ENCODE assay signal across 8 cellular contexts in the genomic region with DNA sequence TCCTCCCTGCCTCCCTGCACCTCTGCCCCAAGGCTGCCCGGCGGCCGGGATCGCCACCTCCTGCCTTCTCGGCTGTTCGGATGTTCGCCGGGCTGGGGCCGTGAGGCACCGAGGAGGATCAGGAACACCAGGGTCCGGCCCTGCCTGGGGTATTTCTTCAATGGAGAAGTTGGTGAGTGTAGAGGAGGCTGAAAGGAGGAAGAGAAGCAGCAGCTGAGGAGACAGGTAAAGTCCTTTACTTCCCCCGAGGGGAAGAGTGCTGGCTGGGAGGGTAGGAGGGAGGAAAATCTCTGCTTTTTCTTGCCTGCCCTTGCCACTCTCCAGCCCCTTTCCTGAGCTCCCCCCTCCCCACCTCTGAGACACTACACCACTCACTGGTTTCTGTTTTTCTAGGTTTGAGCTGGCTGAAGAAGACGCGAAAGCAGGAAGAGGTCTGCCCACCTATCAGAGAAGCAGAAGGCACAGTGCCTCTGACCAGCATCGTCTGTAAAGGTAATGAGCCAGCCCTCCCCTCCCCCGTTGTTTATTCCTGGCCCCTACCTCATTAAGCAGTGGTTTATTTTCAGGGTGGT. TPM values are rescaled to one million over a fixed set of nuclear protein-coding genes. Genes with fewer than 3 reads are reported as not detected.
A peak's percentile ranks its signal among the peaks of the same experiment; 100 is the strongest.
DNase-seq lines count a peak whose midpoint lies in the region; ATAC-seq lines count a peak whose summit lies in the region.

No MANE protein-coding gene starts in this region.

- H3K9me3 ChIP-seq in ectodermal cell (ENCODE audit: control insufficient read depth, low read length) (no peaks in the 10 kb centered on the region), muscle layer of duodenum (ENCODE audit: control insufficient read depth in 1 of 2, low read length in 2 of 2) (no peaks in the 10 kb centered on the region), aorta (ENCODE audit: control insufficient read depth, low read length) (no peaks in the 10 kb centered on the region)

- H3K4me1 ChIP-seq in ectodermal cell (ENCODE audit: control insufficient read depth, insufficient read depth, low read length) (peaks cover 11% of the 10 kb centered on the region), muscle layer of duodenum (ENCODE audit: control insufficient read depth in 1 of 2, insufficient read depth in 2 of 2, low read length in 2 of 2) (peaks cover 16 to 33% of the 10 kb centered on the region in 2 donors), aorta (ENCODE audit: control insufficient read depth in 1 of 2, insufficient read depth in 2 of 2, low read length in 2 of 2) (no peaks in the 10 kb centered on the region)

- H3K27ac ChIP-seq in ectodermal cell (ENCODE audit: insufficient read depth, low read depth, low read length, poor library complexity, severe bottlenecking) = no peak overlapping the region
- peak overlapping the region; percentile 50 for H3K27ac ChIP-seq in muscle layer of duodenum (ENCODE audit: low read length)
- no peak overlapping the region for H3K27ac ChIP-seq in aorta (ENCODE audit: low read depth in 1 of 2, low read length in 2 of 2)

- H3K27me3 ChIP-seq in ectodermal cell (ENCODE audit: control insufficient read depth, insufficient read depth, low read length, poor library complexity, severe bottlenecking) (no peaks in the 10 kb centered on the region), muscle layer of duodenum (ENCODE audit: low read depth, low read length) (no peaks in the 10 kb centered on the region), aorta (ENCODE audit: control insufficient read depth in 1 of 2, insufficient read depth in 2 of 2, low read length in 1 of 2) (no peaks in the 10 kb centered on the region)

- H3K4me3 ChIP-seq in ectodermal cell (ENCODE audit: insufficient read depth, low read depth, low read length) (peak overlapping the region; percentile 66), muscle layer of duodenum (ENCODE audit: low read depth in 1 of 2, low read length in 2 of 2) (peak overlapping the region; percentile 83 to 100), aorta (ENCODE audit: low read length in 2 of 2) (peak overlapping the region; percentile 58 to 82)

- ATAC-seq in GM19455 (IDR thresholded peaks at IDR 0.05; ENCODE audit: unreplicated experiment) (peak; percentile 45), HG03520 (IDR thresholded peaks at IDR 0.05; ENCODE audit: unreplicated experiment) (peak; percentile 45), aorta (ENCODE audit: low FRiP score) (no peak)

- DNase-seq in EL (peak; percentile 23), T-helper 2 cell (peak in 3 of 5 experiments; percentile 12 to 89 (median 29)), aorta (no peak), pons (ENCODE audit: low spot score) (no peak)

- intact Hi-C loops in aorta (cut with DNase I) = loop anchor here in 1 of 2 donors (10.0 kb wide), 1 partner anchor 692 kb away; the partner anchor contains the start of gene SNRPA1

- WGBS in ectodermal cell, 2 experiments = 1% methylated on average over 16 of the region's 16 CpGs
- WGBS in aorta, 2 donors = 1% methylated on average over 16 of the region's 16 CpGs

- no peaks in the 10 kb centered on the region for H3K36me3 ChIP-seq in ectodermal cell (ENCODE audit: control insufficient read depth, insufficient read depth, low read length)
- H3K36me3 ChIP-seq in muscle layer of duodenum (ENCODE audit: control insufficient read depth in 1 of 2, insufficient read depth in 2 of 2, low read length in 2 of 2) = peaks cover 10 to 16% of the 10 kb centered on the region in 2 donors
- H3K36me3 ChIP-seq in aorta (ENCODE audit: control insufficient read depth in 1 of 2, insufficient read depth in 2 of 2, low read length in 1 of 2) = no peaks in the 10 kb centered on the region

RNA-seq across cellular contexts. Expression of gene ASB7, which starts 0.5 kb away (rescaled TPM):
- polyA plus RNA-seq in ectodermal cell (2013, experiment 1 of 4) = 16.3 TPM
- 15.0 TPM for polyA plus RNA-seq in ectodermal cell (2013, experiment 2 of 4)
- polyA plus RNA-seq in ectodermal cell (2013, experiment 3 of 4) = 12.8 TPM
- 13.3 TPM for polyA plus RNA-seq in ectodermal cell (2013, experiment 4 of 4)
- total RNA-seq in aorta = 10 to 100 TPM; 11.0 to 11.5 TPM
- 1 to 10 TPM; 2.9 to 5.6 TPM for polyA plus RNA-seq in aorta

RNA-seq across cellular contexts. Expression of gene LINS1, which starts 0.9 kb away (rescaled TPM):
- 16.8 TPM for polyA plus RNA-seq in ectodermal cell (2013, experiment 1 of 4)
- 13.9 TPM for polyA plus RNA-seq in ectodermal cell (2013, experiment 2 of 4)
- 16.7 TPM for polyA plus RNA-seq in ectodermal cell (2013, experiment 3 of 4)
- 16.2 TPM for polyA plus RNA-seq in ectodermal cell (2013, experiment 4 of 4)
- total RNA-seq in aorta = 10 to 100 TPM; 12.8 to 19.2 TPM
- 10 to 100 TPM in 1 of 2 donors, 1 to 10 TPM in 1; 7.1 to 11.3 TPM for polyA plus RNA-seq in aorta

Comparison
In these comparisons a context has a peak if more than half of its experiments do, and no peak if none do; other contexts are left out.
1. DNase-seq: peak in EL (single experiment) and T-helper 2 cell (3 of 5); none in aorta (0 of 2) and pons (single experiment).
2. Peak in every context shown above with its lines, with median percentiles within 50 percentile points of each other: H3K4me3 ChIP-seq.